In the genomic region with DNA sequence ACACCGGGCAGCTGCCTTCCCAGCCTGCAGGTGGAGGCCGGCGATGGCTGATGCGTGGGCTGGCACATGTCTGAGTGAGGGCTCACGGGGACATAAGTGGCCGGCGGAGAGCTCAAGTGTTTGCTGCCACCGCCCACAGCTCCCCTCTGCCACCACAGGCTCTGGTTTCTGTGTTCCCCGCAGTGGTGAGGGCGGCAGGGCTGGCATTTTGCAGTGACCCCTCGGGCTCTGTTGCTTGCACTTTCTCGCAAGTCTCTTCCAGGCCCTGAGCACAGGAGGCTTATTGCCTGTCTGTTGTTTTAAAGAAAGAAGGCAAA, we compare ENCODE assay signal across 14 cellular contexts.
A peak's percentile ranks its signal among the peaks of the same experiment; 100 is the strongest.
DNase-seq lines count a peak whose midpoint lies in the region; ATAC-seq lines count a peak whose summit lies in the region.
"Had no signal": no experiment of that assay in that cellular context is flagged by ENCODE, and none has a peak within 500 bp of the region (broad histone marks: within the 10 kb centered on the region; RNA-seq: fewer than 3 reads in every experiment).

No MANE protein-coding gene starts in this region.

- DNase-seq in NCI-H2029 (lab: John Stamatoyannopoulos, UW) (peak; percentile 73), NCI-H2029 treated with DMSO at 0.1 percent for 48 hours (lab: John Stamatoyannopoulos, UW) (no peak), NCI-H187 treated with DMSO at 0.1 percent for 48 hours (lab: John Stamatoyannopoulos, UW) (peak; percentile 67), SHP77 (lab: John Stamatoyannopoulos, UW) (peak; percentile 82 to 83), renal cortical epithelial cell (ENCODE audit: low read depth) (peak; percentile 1), NOMO-1 (lab: John Stamatoyannopoulos, UW; ENCODE audit: unreplicated experiment in 2 of 2) (no peak), NCI-H524 treated with DMSO at 0.1 percent for 48 hours (lab: John Stamatoyannopoulos, UW) (no peak)
- DNase-seq: activated effector memory CD4-positive, alpha-beta T cell treated with anti-CD3 and anti-CD28 coated beads, Interleukin-2, amount 50 U/mL, for 16 hours; MG63; nucleus accumbens; right cardiac atrium; stimulated activated naive B cell treated with anti-CD40 and anti-IgM and Interleukin-4, amounts not matched to agents 10 μg/mL and 1 μg/mL and 100 μg/mL, for 72 hours had no signal

- ATAC-seq in HG03460 (IDR thresholded peaks at IDR 0.05; ENCODE audit: unreplicated experiment), result no peak
- ATAC-seq: left lobe of liver; right cardiac atrium; stimulated activated naive B cell treated with anti-CD40 and anti-IgM and Interleukin-4, amounts not matched to agents 10 μg/mL and 1 μg/mL and 100 μg/mL, for 72 hours had no signal

Comparison
In these comparisons a context has a peak if more than half of its experiments do, and no peak if none do; other contexts are left out.
1. DNase-seq: peak in NCI-H2029 (single experiment), NCI-H187 treated with DMSO at 0.1 percent for 48 hours (single experiment), SHP77 (2 of 2) and renal cortical epithelial cell (single experiment); none in NCI-H2029 treated with DMSO at 0.1 percent for 48 hours (single experiment), NOMO-1 (0 of 2) and NCI-H524 treated with DMSO at 0.1 percent for 48 hours (single experiment).